18 cellular contexts compared by ENCODE assay signal in genomic region chr11:102117472-102118113, GRCh38. TPM values are rescaled to one million over a fixed set of nuclear protein-coding genes. Genes with fewer than 3 reads are reported as not detected.
A peak's percentile ranks its signal among the peaks of the same experiment; 100 is the strongest.
DNase-seq lines count a peak whose midpoint lies in the region; ATAC-seq, FAIRE-seq and TF ChIP-seq lines count a peak whose summit lies in the region.
"Had no signal": no experiment of that assay in that cellular context is flagged by ENCODE, and none has a peak within 500 bp of the region (broad histone marks: within the 10 kb centered on the region; RNA-seq: fewer than 3 reads in every experiment).

No MANE protein-coding gene starts in this region.

- TF ChIP-seq CTCF in Caco-2 (IDR thresholded peaks at IDR 0.05; ENCODE audit: insufficient read depth in 1 of 2, low read depth in 1 of 2, low read length in 1 of 2, severe bottlenecking in 1 of 2, unreplicated experiment in 1 of 2) (no peak), Panc1 (IDR thresholded peaks at IDR 0.05) (no peak), endothelial cell of umbilical vein (IDR thresholded peaks at IDR 0.05; ENCODE audit: extremely low read depth in 1 of 2, insufficient read depth in 1 of 2, low read depth in 1 of 2, low read length in 2 of 2) (no peak), esophagus squamous epithelium (IDR thresholded peaks at IDR 0.05) (no peak)

- no peak overlapping the region for H2BK12ac ChIP-seq in trophoblast cell (ENCODE audit: low read length)

- peaks cover 44% of the 10 kb centered on the region for H4K20me1 ChIP-seq in endothelial cell of umbilical vein (replicated peaks; ENCODE audit: control insufficient read depth, extremely low read depth, insufficient read depth, low read length)

- CTCF ChIA-PET in Caco-2 (lab: Charles Lee) (no interaction called here), Panc1 (lab: Charles Lee) (interaction anchor here (0.7 kb wide), 1 partner anchor 168 kb away, joined by 8 read pairs; no protein-coding TSS in a partner anchor), endothelial cell of umbilical vein (lab: Charles Lee) (interaction anchor here (1.3 to 1.8 kb wide), 3 partner anchors 57 to 110 kb away, joined by 3 to 6 read pairs (median 3); no protein-coding TSS in a partner anchor)

- intact Hi-C loops in Caco-2 (cut with micrococcal nuclease; ENCODE audit: unreplicated experiment) (no loop called here), Panc1 (cut with micrococcal nuclease; ENCODE audit: unreplicated experiment) (no loop called here), endothelial cell of umbilical vein (cut with micrococcal nuclease) (loop anchor here (10.0 kb wide), 1 partner anchor 677 kb away; the partner anchor contains the start of gene MMP1), esophagus squamous epithelium (cut with DNase I) (loop anchor here (10.0 kb wide), 1 partner anchor 147 kb away; no protein-coding TSS in a partner anchor)

- DNase-seq in Caco-2 (no peak), Panc1 (ENCODE audit: low read depth, low spot score) (no peak), endothelial cell of umbilical vein (ENCODE audit: low read depth, low spot score) (peak; percentile 43), trophoblast cell (no peak), DMS79 (lab: John Stamatoyannopoulos, UW) (no peak), esophagus squamous epithelium (lab: John Stamatoyannopoulos, UW) (no peak)
- no peak for DNase-seq in effector memory CD4-positive, alpha-beta T cell
- DNase-seq: activated CD4-positive, CD25-positive, alpha-beta regulatory T cell treated with anti-CD3 and anti-CD28 coated beads, Interleukin-2, amount 50 U/mL, for 72 hours; activated CD8-positive, alpha-beta memory T cell treated with anti-CD3 and anti-CD28 coated beads, Interleukin-2, amount 50 U/mL, for 48 hours; activated naive CD8-positive, alpha-beta T cell treated with anti-CD3 and anti-CD28 coated beads for 36 hours; cerebellar nuclear complex; DMS153; NCI-H1930; NCI-H526; stimulated activated naive CD4-positive, alpha-beta T cell treated with Interleukin-2 at 50 U/mL for 16 hours had no signal

- H2AFZ ChIP-seq in endothelial cell of umbilical vein (ENCODE audit: low read depth, low read length) (no peak overlapping the region), trophoblast cell (ENCODE audit: insufficient read depth, low read length, poor library complexity) (no peak overlapping the region)
- H2AFZ ChIP-seq: neural progenitor cell had no signal

- no peaks in the 10 kb centered on the region for H3K9me1 ChIP-seq in endothelial cell of umbilical vein (replicated peaks; ENCODE audit: control insufficient read depth, extremely low read depth, insufficient read depth, low read length)

- H4K12ac ChIP-seq in trophoblast cell (ENCODE audit: low read depth, low read length): no peak overlapping the region

- no peak overlapping the region for H4K91ac ChIP-seq in trophoblast cell (ENCODE audit: low read depth, low read length)

- BruUV-seq in Caco-2 (replicated peaks; lab: Mats Ljungman, UMichigan): no TSS peak
- BruUV-seq in Panc1 (replicated peaks; lab: Mats Ljungman, UMichigan): no TSS peak
- BruUV-seq in endothelial cell of umbilical vein (replicated peaks; lab: Mats Ljungman, UMichigan): no TSS peak

- peaks cover 3% of the 10 kb centered on the region for H3K79me2 ChIP-seq in endothelial cell of umbilical vein (ENCODE audit: control insufficient read depth, insufficient read depth, low read length)
- peaks cover 22% of the 10 kb centered on the region for H3K79me2 ChIP-seq in trophoblast cell (ENCODE audit: control insufficient read depth, insufficient read depth, low read length, poor library complexity)

- peaks cover 66% of the 10 kb centered on the region for H3K36me3 Mint-ChIP-seq in Caco-2 (ENCODE audit: insufficient read depth, unreplicated experiment)
- H3K36me3 Mint-ChIP-seq: activated naive CD8-positive, alpha-beta T cell treated with anti-CD3 and anti-CD28 coated beads for 36 hours had no signal

- H2BK120ac ChIP-seq in trophoblast cell (ENCODE audit: insufficient read depth, low read length, poor library complexity): no peak overlapping the region

- no peak overlapping the region for H3K4me3 ChIP-seq in Caco-2 (ENCODE audit: low read depth, low read length)
- no peak overlapping the region for H3K4me3 ChIP-seq in Panc1 (ENCODE audit: low read depth in 2 of 2, low read length in 2 of 2)
- H3K4me3 ChIP-seq in endothelial cell of umbilical vein (replicated peaks in 1 of 3; ENCODE audit: insufficient read depth in 1 of 3, low read depth in 1 of 3, low read length in 3 of 3): no peak overlapping the region
- no peak overlapping the region for H3K4me3 ChIP-seq in trophoblast cell (ENCODE audit: low read depth, low read length)
- no peak overlapping the region for H3K4me3 ChIP-seq in effector memory CD4-positive, alpha-beta T cell (ENCODE audit: insufficient read depth, low read depth, low read length, poor library complexity, severe bottlenecking)
- H3K4me3 ChIP-seq in esophagus squamous epithelium: no peak overlapping the region
- H3K4me3 ChIP-seq: neural progenitor cell had no signal

- H3K36me3 ChIP-seq in Caco-2 (ENCODE audit: control insufficient read depth, insufficient read depth, low read length): 0 out of 2 replicates have a peak, but pooled peaks cover 2% of the 10 kb centered on the region
- peaks cover 37% of the 10 kb centered on the region for H3K36me3 ChIP-seq in Panc1 (ENCODE audit: control insufficient read depth, insufficient read depth, low read length)
- peaks cover 3 to 4% of the 10 kb centered on the region in 2 experiments for H3K36me3 ChIP-seq in endothelial cell of umbilical vein (ENCODE audit: control insufficient read depth in 2 of 2, extremely low read depth in 1 of 2, insufficient read depth in 2 of 2, low read length in 2 of 2)
- H3K36me3 ChIP-seq in trophoblast cell (ENCODE audit: control insufficient read depth in 1 of 2, insufficient read depth in 2 of 2, low read length in 2 of 2): peaks cover 8 to 13% of the 10 kb centered on the region in 2 experiments
- H3K36me3 ChIP-seq in effector memory CD4-positive, alpha-beta T cell (ENCODE audit: control insufficient read depth, insufficient read depth, low read length): no peaks in the 10 kb centered on the region
- peaks cover 0 to 33% (median 0%) of the 10 kb centered on the region in 3 donors for H3K36me3 ChIP-seq in esophagus squamous epithelium

- H3K9me3 ChIP-seq in Caco-2: no peaks in the 10 kb centered on the region
- H3K9me3 ChIP-seq in Panc1 (ENCODE audit: control insufficient read depth, insufficient read depth, low read depth, low read length): no peaks in the 10 kb centered on the region
- H3K9me3 ChIP-seq in endothelial cell of umbilical vein (replicated peaks; ENCODE audit: control insufficient read depth, insufficient read depth, low read length): no peaks in the 10 kb centered on the region
- H3K9me3 ChIP-seq in trophoblast cell (ENCODE audit: insufficient read depth, low read depth, low read length): no peaks in the 10 kb centered on the region
- no peaks in the 10 kb centered on the region for H3K9me3 ChIP-seq in effector memory CD4-positive, alpha-beta T cell (ENCODE audit: control insufficient read depth, low read length)
- no peaks in the 10 kb centered on the region for H3K9me3 ChIP-seq in esophagus squamous epithelium

- H3K4me1 ChIP-seq in Caco-2 (peaks cover 83% of the 10 kb centered on the region), Panc1 (ENCODE audit: control insufficient read depth, insufficient read depth, low read length) (peaks cover 90% of the 10 kb centered on the region), endothelial cell of umbilical vein (ENCODE audit: control insufficient read depth, extremely low read depth, insufficient read depth, low read length) (peaks cover 9% of the 10 kb centered on the region), trophoblast cell (ENCODE audit: control insufficient read depth in 1 of 2, insufficient read depth in 2 of 2, low read length in 2 of 2) (peaks cover 2 to 5% of the 10 kb centered on the region in 2 experiments), esophagus squamous epithelium (peaks cover 0 to 97% (median 51%) of the 10 kb centered on the region in 3 donors)
- no peaks in the 10 kb centered on the region for H3K4me1 ChIP-seq in effector memory CD4-positive, alpha-beta T cell (ENCODE audit: control insufficient read depth, insufficient read depth, low read length, poor library complexity, severe bottlenecking)

- peak overlapping the region; percentile 31 for H3K27ac Mint-ChIP-seq in Caco-2 (ENCODE audit: unreplicated experiment)
- H3K27ac Mint-ChIP-seq: activated naive CD8-positive, alpha-beta T cell treated with anti-CD3 and anti-CD28 coated beads for 36 hours; neural progenitor cell had no signal

- H3K27me3 ChIP-seq in Caco-2 (replicated peaks; ENCODE audit: control insufficient read depth, insufficient read depth, low read length) (no peaks in the 10 kb centered on the region), Panc1 (ENCODE audit: control insufficient read depth, insufficient read depth, low read length) (no peaks in the 10 kb centered on the region), endothelial cell of umbilical vein (ENCODE audit: control insufficient read depth in 2 of 2, insufficient read depth in 2 of 2, low read length in 2 of 2) (peaks cover 6 to 44% of the 10 kb centered on the region in 2 experiments), trophoblast cell (ENCODE audit: insufficient read depth, low read length) (no peaks in the 10 kb centered on the region), esophagus squamous epithelium (no peaks in the 10 kb centered on the region)
- H3K27me3 ChIP-seq in effector memory CD4-positive, alpha-beta T cell (replicated peaks; ENCODE audit: control insufficient read depth, insufficient read depth, low read length, poor library complexity, severe bottlenecking): peaks cover 6% of the 10 kb centered on the region

- no peaks in the 10 kb centered on the region for H3K9me3 Mint-ChIP-seq in Caco-2 (ENCODE audit: unreplicated experiment)
- H3K9me3 Mint-ChIP-seq: activated naive CD8-positive, alpha-beta T cell treated with anti-CD3 and anti-CD28 coated beads for 36 hours had no signal

- no peak overlapping the region for H3K14ac ChIP-seq in trophoblast cell (ENCODE audit: low read length)

- WGBS in trophoblast cell (ENCODE audit: extremely low coverage, insufficient coverage, insufficient read length): no CpG with 5 or more reads among the region's 4 CpGs
- 22 to 29% methylated on average over 4 of the region's 4 CpGs for WGBS in esophagus squamous epithelium, 2 donors

- no peak overlapping the region for H3K18ac ChIP-seq in trophoblast cell (ENCODE audit: low read length)

- in situ Hi-C loops in Panc1 (cut with HindIII; ENCODE audit: low pct_unique_long_range_greater_than_20kb, low sequenced_read_pairs): no loop called here

- POLR2A ChIA-PET in Caco-2 (lab: Charles Lee): interaction anchor here (0.6 kb wide), 1 partner anchor 69 kb away, joined by 6 read pairs; no protein-coding TSS in a partner anchor
- POLR2A ChIA-PET in Panc1 (lab: Charles Lee): no interaction called here
- POLR2A ChIA-PET in endothelial cell of umbilical vein (lab: Charles Lee): interaction anchor here (0.7 kb wide), 1 partner anchor 53 kb away, joined by 3 read pairs; no protein-coding TSS in a partner anchor

- H3K4me2 ChIP-seq in endothelial cell of umbilical vein (ENCODE audit: insufficient read depth, low read length) (peak overlapping the region; percentile 7), trophoblast cell (ENCODE audit: low read length) (no peak overlapping the region)

- no peak overlapping the region for H3K23ac ChIP-seq in trophoblast cell (ENCODE audit: low read length)

- H2AK5ac ChIP-seq in trophoblast cell (ENCODE audit: low read length): no peak overlapping the region

- H3K4me1 Mint-ChIP-seq in Caco-2 (ENCODE audit: low read depth, unreplicated experiment): peaks cover 66% of the 10 kb centered on the region
- H3K4me1 Mint-ChIP-seq: activated naive CD8-positive, alpha-beta T cell treated with anti-CD3 and anti-CD28 coated beads for 36 hours had no signal

- no peak overlapping the region for H4K8ac ChIP-seq in trophoblast cell (ENCODE audit: low read depth, low read length)

- H3K27ac ChIP-seq in Panc1 (ENCODE audit: low read length) (peak overlapping the region; percentile 68), endothelial cell of umbilical vein (ENCODE audit: insufficient read depth, low read depth, low read length) (no peak overlapping the region), trophoblast cell (ENCODE audit: low read depth, low read length) (no peak overlapping the region), esophagus squamous epithelium (peak overlapping the region in 2 of 4 donors; percentile 15 to 26)
- no peak overlapping the region for H3K27ac ChIP-seq in effector memory CD4-positive, alpha-beta T cell (ENCODE audit: insufficient read depth, low read length, poor library complexity, severe bottlenecking)
- H3K27ac ChIP-seq: neural progenitor cell had no signal

- peak; percentile 81 for FAIRE-seq in endothelial cell of umbilical vein (lab: Jason Lieb, UNC)

- peak overlapping the region; percentile 50 for H3K4me3 Mint-ChIP-seq in Caco-2 (ENCODE audit: unreplicated experiment)
- H3K4me3 Mint-ChIP-seq: activated naive CD8-positive, alpha-beta T cell treated with anti-CD3 and anti-CD28 coated beads for 36 hours; neural progenitor cell had no signal

- H3K4ac ChIP-seq in trophoblast cell (ENCODE audit: low read depth, low read length): peak overlapping the region; percentile 97

- no peak overlapping the region for H2BK5ac ChIP-seq in trophoblast cell (ENCODE audit: low read depth, low read length, poor library complexity)

- peaks cover 3% of the 10 kb centered on the region for H3K79me1 ChIP-seq in trophoblast cell (ENCODE audit: low read length)

- H3K9ac ChIP-seq in endothelial cell of umbilical vein (replicated peaks; ENCODE audit: extremely low read depth, insufficient read depth, low read length) (no peak overlapping the region), trophoblast cell (ENCODE audit: low read length) (no peak overlapping the region)
- H3K9ac ChIP-seq: neural progenitor cell had no signal

- TF ChIP-seq POLR2A in endothelial cell of umbilical vein (IDR thresholded peaks at IDR 0.05; ENCODE audit: low read depth, low read length): no peak
- TF ChIP-seq POLR2A in esophagus squamous epithelium (IDR thresholded peaks at IDR 0.05): no peak

- ATAC-seq in Panc1 (no peak), GM19452 (IDR thresholded peaks at IDR 0.05; ENCODE audit: unreplicated experiment) (no peak)
- ATAC-seq: esophagus mucosa had no signal

- dilution Hi-C loops in endothelial cell of umbilical vein (cut with MboI; ENCODE audit: extremely low pct_ligation_motif_present, low sequenced_read_pairs): no loop called here

- no peaks in the 10 kb centered on the region for H3K27me3 Mint-ChIP-seq in Caco-2 (ENCODE audit: insufficient read depth, unreplicated experiment)

RNA-seq across cellular contexts. Expression of gene YAP1, which starts 7.3 kb away (rescaled TPM):
- total RNA-seq in Caco-2 (2022) (207 and 227 TPM in 2 replicates), Panc1 (2021; ENCODE audit: unreplicated experiment) (158 TPM), endothelial cell of umbilical vein (36.5 and 48.9 TPM in 2 replicates), esophagus squamous epithelium (100 to 1,000 TPM in 3 of 4 donors, 10 to 100 TPM in 1; 97.0 to 177 (median 142) TPM)
- 103 TPM for polyA plus RNA-seq in Panc1 (2012; ENCODE audit: insufficient read length)
- polyA plus RNA-seq in endothelial cell of umbilical vein: 32.6 and 34.2 TPM in 2 replicates
- polyA plus RNA-seq in endothelial cell of umbilical vein (2011; cell fraction: cytosol; rRNA removed): 28.6 and 30.4 TPM in 2 replicates
- polyA plus RNA-seq in endothelial cell of umbilical vein (2011; cell fraction: nucleus; rRNA removed): 28.3 and 37.3 TPM in 2 replicates
- polyA plus RNA-seq in endothelial cell of umbilical vein (2012): 27.5 and 31.0 TPM in 2 replicates
- polyA minus RNA-seq in endothelial cell of umbilical vein: 107 and 113 TPM in 2 replicates
- polyA minus RNA-seq in endothelial cell of umbilical vein (2011; cell fraction: cytosol; rRNA and poly(A)+ RNA removed): 94.9 TPM
- polyA minus RNA-seq in endothelial cell of umbilical vein (2011; cell fraction: nucleus; rRNA and poly(A)+ RNA removed): 62.5 and 65.3 TPM in 2 replicates
- 127 and 130 TPM in 2 replicates for polyA plus RNA-seq in trophoblast cell (2013)

Comparison
In these comparisons a context has a peak if more than half of its experiments do, and no peak if none do; other contexts are left out.
1. intact Hi-C loops: an anchor here in endothelial cell of umbilical vein (10.0 kb wide) and esophagus squamous epithelium (10.0 kb wide); none called in Caco-2 and Panc1.